In genomic region chrX:19156223-19156622, GRCh38 we compare ENCODE assay signal across 18 cellular contexts. TPM values are rescaled to one million over a fixed set of nuclear protein-coding genes. Genes with fewer than 3 reads are reported as not detected.
DNase-seq lines count a peak whose midpoint lies in the region; ATAC-seq, FAIRE-seq and TF ChIP-seq lines count a peak whose summit lies in the region.
"Had no signal": no experiment of that assay in that cellular context is flagged by ENCODE, and none has a peak within 500 bp of the region (broad histone marks: within the 10 kb centered on the region; RNA-seq: fewer than 3 reads in every experiment).

No MANE protein-coding gene starts in this region.

- H4K20me1 ChIP-seq in H9 (ENCODE audit: control insufficient read depth, insufficient read depth, insufficient read length), result no peaks in the 10 kb centered on the region

- H4K8ac ChIP-seq in H9 (replicated peaks; ENCODE audit: insufficient read length, low read depth, low read length), result no peak overlapping the region

- no peak overlapping the region for H3T11ph ChIP-seq in H9 (ENCODE audit: low read length)

- peak; percentile 52 for DNase-seq in AG20443 (ENCODE audit: low spot score)
- DNase-seq in H9, result peak; percentile 33
- DNase-seq in WTC11 (ENCODE audit: low spot score), result peak; percentile 12
- DNase-seq in iPS-NIHi11 (ENCODE audit: low spot score), result peak; percentile 20
- no peak for DNase-seq in activated CD4-positive, alpha-beta memory T cell treated with anti-CD3 and anti-CD28 coated beads, Interleukin-2, amount 10 ng/mL, durations not matched to agents 7 days and 5 days
- no peak for DNase-seq in mucosa of gallbladder (ENCODE audit: low spot score)
- DNase-seq in activated effector memory CD4-positive, alpha-beta T cell treated with anti-CD3 and anti-CD28 coated beads, Interleukin-2, amount 50 U/mL, for 16 hours, result no peak
- DNase-seq in GM12892 (ENCODE audit: insufficient read length), result no peak
- DNase-seq: activated CD8-positive, alpha-beta T cell treated with anti-CD3 and anti-CD28 coated beads for 36 hours; activated naive CD4-positive, alpha-beta T cell treated with anti-CD3 and anti-CD28 coated beads, Interleukin-2, amount 50 U/mL, for 16 hours; activated T-cell treated with anti-CD3 and anti-CD28 coated beads, Interleukin-2, amount 50 U/mL, for 4 hours; gastrocnemius medialis; NCI-H1694 treated with DMSO at 0.1 percent for 48 hours; nucleus accumbens; right lobe of liver; SHP77; WERI-Rb-1 had no signal

- no peak overlapping the region for H3K9ac ChIP-seq in H9 (ENCODE audit: extremely low read depth, insufficient read length, low read length)

- no peak overlapping the region for H3K4me2 ChIP-seq in H9 (ENCODE audit: insufficient read depth, insufficient read length, low read length)

- H3K4ac ChIP-seq in H9 (ENCODE audit: low read depth, low read length), result no peak overlapping the region

- CTCF ChIA-PET in WTC11 (lab: Charles Lee), result interaction anchor here (1.4 kb wide), 1 partner anchor 58 kb away, joined by 9 read pairs; no protein-coding TSS in a partner anchor
- CTCF ChIA-PET in activated CD4-positive, alpha-beta memory T cell treated with anti-CD3 and anti-CD28 coated beads, Interleukin-2, amount 10 ng/mL, durations not matched to agents 7 days and 5 days (lab: Charles Lee), result no interaction called here

- H3K9me3 ChIP-seq in H9 (ENCODE audit: control insufficient read depth, low read depth, low read length), result peaks cover 13% of the 10 kb centered on the region
- H3K9me3 ChIP-seq: gastrocnemius medialis, right lobe of liver had no signal

- no peak overlapping the region for H2BK12ac ChIP-seq in H9 (ENCODE audit: insufficient read length, low read depth, low read length)

- no peak overlapping the region for H2AK5ac ChIP-seq in H9 (ENCODE audit: insufficient read length, low read length)

- H3K36me3 Mint-ChIP-seq in H9 (ENCODE audit: insufficient read depth in 1 of 3, low read depth in 3 of 3) (peaks cover 0 to 6% (median 0%) of the 10 kb centered on the region in 3 experiments; a peak in 3 of 7 replicates), WTC11 (no peaks in the 10 kb centered on the region)
- no peaks in the 10 kb centered on the region for H3K36me3 Mint-ChIP-seq in activated CD4-positive, alpha-beta memory T cell treated with anti-CD3 and anti-CD28 coated beads, Interleukin-2, amount 10 ng/mL, durations not matched to agents 7 days and 5 days (ENCODE audit: low read depth)

- TF ChIP-seq CTCF in H9 (conservative IDR thresholded peaks at IDR 0.05), result no peak
- TF ChIP-seq CTCF in WTC11 (IDR thresholded peaks at IDR 0.05), result no peak

- no peaks in the 10 kb centered on the region for H3K79me1 ChIP-seq in H9 (ENCODE audit: insufficient read depth, low read depth, low read length, poor library complexity, severe bottlenecking)

- no peak overlapping the region for H3K27ac ChIP-seq in H9 (ENCODE audit: insufficient read length, low read depth, low read length)
- H3K27ac ChIP-seq: gastrocnemius medialis, right lobe of liver, WERI-Rb-1 had no signal

- POLR2A ChIA-PET in WTC11 (lab: Charles Lee), result no interaction called here
- POLR2A ChIA-PET in activated CD4-positive, alpha-beta memory T cell treated with anti-CD3 and anti-CD28 coated beads, Interleukin-2, amount 10 ng/mL, durations not matched to agents 7 days and 5 days (lab: Charles Lee), result no interaction called here

- H4K5ac ChIP-seq in H9 (ENCODE audit: insufficient read length, low read depth, low read length), result no peak overlapping the region

- H3K23me2 ChIP-seq in H9 (ENCODE audit: insufficient read length, low read depth, low read length, poor library complexity, severe bottlenecking), result no peaks in the 10 kb centered on the region

- no peak overlapping the region for H2AFZ ChIP-seq in H9 (ENCODE audit: low read length)

- H3K9me3 Mint-ChIP-seq in H9, result peaks cover 54 to 57% of the 10 kb centered on the region in 2 experiments
- H3K9me3 Mint-ChIP-seq in WTC11, result peaks cover 6% of the 10 kb centered on the region; the same call in 1 of the 2 replicates
- H3K9me3 Mint-ChIP-seq in activated CD4-positive, alpha-beta memory T cell treated with anti-CD3 and anti-CD28 coated beads, Interleukin-2, amount 10 ng/mL, durations not matched to agents 7 days and 5 days, result no peaks in the 10 kb centered on the region
- H3K9me3 Mint-ChIP-seq: activated CD8-positive, alpha-beta T cell treated with anti-CD3 and anti-CD28 coated beads for 36 hours; activated T-cell treated with anti-CD3 and anti-CD28 coated beads, Interleukin-2, amount 50 U/mL, for 4 hours; T-helper 1 cell treated with Interleukin-12 subunit alpha and Interleukin-12 subunit beta and Interleukin-4 antibody, amounts not matched to agents 30 μg/mL and 1 μg/mL, for 36 hours had no signal

- H3K4me1 Mint-ChIP-seq in H9 (peaks cover 0 to 4% of the 10 kb centered on the region in 2 experiments; a peak in 2 of 4 replicates), WTC11 (peaks cover 6% of the 10 kb centered on the region)
- no peaks in the 10 kb centered on the region for H3K4me1 Mint-ChIP-seq in activated CD4-positive, alpha-beta memory T cell treated with anti-CD3 and anti-CD28 coated beads, Interleukin-2, amount 10 ng/mL, durations not matched to agents 7 days and 5 days

- TF ChIP-seq POLR2A in GM12892 (IDR thresholded peaks at IDR 0.05; ENCODE audit: low read depth, low read length), result no peak

- H2BK20ac ChIP-seq in H9 (ENCODE audit: low read depth, low read length, poor library complexity, severe bottlenecking), result no peak overlapping the region

- H3K18ac ChIP-seq in H9 (ENCODE audit: insufficient read length, low read depth, low read length), result no peak overlapping the region

- no peak overlapping the region for H3K23ac ChIP-seq in H9 (ENCODE audit: insufficient read length, low read depth, low read length)

- WGBS in H9 (ENCODE audit: extremely low coverage, insufficient read length, low lambda C conversion rate), result no CpG with 5 or more reads among the region's 4 CpGs

- H3K4me1 ChIP-seq in H9 (ENCODE audit: insufficient read depth, low read length), result no peaks in the 10 kb centered on the region
- H3K4me1 ChIP-seq: gastrocnemius medialis, right lobe of liver had no signal

- H3K27me3 Mint-ChIP-seq in H9 (ENCODE audit: low read depth) (peaks cover 2% of the 10 kb centered on the region; the same call in 1 of the 2 replicates), WTC11 (ENCODE audit: low read depth) (no peaks in the 10 kb centered on the region; the same call in 1 of the 2 replicates)
- no peaks in the 10 kb centered on the region for H3K27me3 Mint-ChIP-seq in activated CD4-positive, alpha-beta memory T cell treated with anti-CD3 and anti-CD28 coated beads, Interleukin-2, amount 10 ng/mL, durations not matched to agents 7 days and 5 days

- H2BK5ac ChIP-seq in H9 (ENCODE audit: insufficient read length, low read length), result no peak overlapping the region

- no peak overlapping the region for H2BK15ac ChIP-seq in H9 (ENCODE audit: low read depth, low read length)

- peak; percentile 77 for ATAC-seq in WTC11
- ATAC-seq: activated CD8-positive, alpha-beta T cell treated with anti-CD3 and anti-CD28 coated beads for 36 hours; activated T-cell treated with anti-CD3 and anti-CD28 coated beads, Interleukin-2, amount 50 U/mL, for 4 hours; gastrocnemius medialis; right lobe of liver had no signal

- FAIRE-seq in GM12892 (lab: Jason Lieb, UNC), result no peak

- H4K91ac ChIP-seq in H9 (ENCODE audit: insufficient read length, low read depth, low read length), result no peak overlapping the region

- no peak overlapping the region for H3K27ac Mint-ChIP-seq in H9
- 0 out of 2 replicates have a peak overlapping the region, but pooled peaks have one; percentile 6 for H3K27ac Mint-ChIP-seq in WTC11
- H3K27ac Mint-ChIP-seq in activated CD4-positive, alpha-beta memory T cell treated with anti-CD3 and anti-CD28 coated beads, Interleukin-2, amount 10 ng/mL, durations not matched to agents 7 days and 5 days, result no peak overlapping the region
- H3K27ac Mint-ChIP-seq: activated CD8-positive, alpha-beta T cell treated with anti-CD3 and anti-CD28 coated beads for 36 hours; T-helper 1 cell treated with Interleukin-12 subunit alpha and Interleukin-12 subunit beta and Interleukin-4 antibody, amounts not matched to agents 30 μg/mL and 1 μg/mL, for 36 hours had no signal

- H3K4me3 Mint-ChIP-seq in H9 (no peak overlapping the region), WTC11 (no peak overlapping the region)
- no peak overlapping the region for H3K4me3 Mint-ChIP-seq in activated CD4-positive, alpha-beta memory T cell treated with anti-CD3 and anti-CD28 coated beads, Interleukin-2, amount 10 ng/mL, durations not matched to agents 7 days and 5 days
- H3K4me3 Mint-ChIP-seq: activated CD8-positive, alpha-beta T cell treated with anti-CD3 and anti-CD28 coated beads for 36 hours; activated T-cell treated with anti-CD3 and anti-CD28 coated beads, Interleukin-2, amount 50 U/mL, for 4 hours; T-helper 1 cell treated with Interleukin-12 subunit alpha and Interleukin-12 subunit beta and Interleukin-4 antibody, amounts not matched to agents 30 μg/mL and 1 μg/mL, for 36 hours had no signal

- H3K56ac ChIP-seq in H9 (ENCODE audit: insufficient read length, low read depth, low read length), result no peak overlapping the region

- H3K27me3 ChIP-seq in H9 (ENCODE audit: insufficient read depth, low read length), result no peaks in the 10 kb centered on the region
- H3K27me3 ChIP-seq: gastrocnemius medialis, right lobe of liver had no signal

- H3K79me2 ChIP-seq in H9 (ENCODE audit: insufficient read depth, low read length), result no peaks in the 10 kb centered on the region

- no peak overlapping the region for H2BK120ac ChIP-seq in H9 (ENCODE audit: low read depth, low read length, poor library complexity, severe bottlenecking)

- H3K14ac ChIP-seq in H9 (ENCODE audit: insufficient read depth, low read length), result no peak overlapping the region

TF ChIP-seq in WTC11, 78 proteins besides CTCF, POLR2A, EP300 and RAD21 (continues in another document):
- no peak for TF ChIP-seq CREM (CRISPR knock-in tag; IDR thresholded peaks at IDR 0.05)
- TF ChIP-seq ATF1 (CRISPR knock-in tag; IDR thresholded peaks at IDR 0.05), result no peak
- no peak for TF ChIP-seq SMAD4 (CRISPR knock-in tag; IDR thresholded peaks at IDR 0.05)

RNA-seq across cellular contexts. Expression of gene ADGRG2, which starts 34.0 kb away (rescaled TPM):
- total RNA-seq in H9 (2021) (6.1 and 6.8 TPM in 2 replicates), WTC11 (2021) (6.0 to 8.2 TPM (median 6.1 TPM) in 3 replicates), mucosa of gallbladder (12.5 TPM)
- total RNA-seq in activated CD4-positive, alpha-beta memory T cell treated with anti-CD3 and anti-CD28 coated beads, Interleukin-2, amount 10 ng/mL, durations not matched to agents 7 days and 5 days, result not detected
- polyA plus RNA-seq in GM12892 (2012; ENCODE audit: missing spikeins), result not detected
- total RNA-seq: activated CD8-positive, alpha-beta T cell treated with anti-CD3 and anti-CD28 coated beads for 36 hours; activated T-cell treated with anti-CD3 and anti-CD28 coated beads, Interleukin-2, amount 50 U/mL, for 4 hours had no signal

Comparison
In these comparisons a context has a peak if more than half of its experiments do, and no peak if none do; other contexts are left out.
1. DNase-seq: peak in AG20443 (single experiment), H9 (single experiment), WTC11 (single experiment) and iPS-NIHi11 (single experiment); none in activated CD4-positive, alpha-beta memory T cell treated with anti-CD3 and anti-CD28 coated beads, Interleukin-2, amount 10 ng/mL, durations not matched to agents 7 days and 5 days (single experiment), mucosa of gallbladder (single experiment), activated effector memory CD4-positive, alpha-beta T cell treated with anti-CD3 and anti-CD28 coated beads, Interleukin-2, amount 50 U/mL, for 16 hours (single experiment) and GM12892 (single experiment).